39 cellular contexts compared by ENCODE assay signal in genomic region chr3:82761858-82762257, GRCh38.
"Had no signal": no experiment of that assay in that cellular context is flagged by ENCODE, and none has a peak within 500 bp of the region (broad histone marks: within the 10 kb centered on the region; RNA-seq: fewer than 3 reads in every experiment).

No MANE protein-coding gene starts in this region.

- FAIRE-seq: astrocyte, bronchial epithelial cell, colon had no signal

- H3K27ac ChIP-seq: adrenal gland, ascending aorta, brain microvascular endothelial cell, breast epithelium, cardiac muscle cell had no signal

- DNase-seq: activated effector memory CD4-positive, alpha-beta T cell treated with anti-CD3 and anti-CD28 coated beads, Interleukin-2, amount 50 U/mL, for 16 hours; activated effector memory CD4-positive, alpha-beta T cell treated with Interleukin-2 at 50 U/mL for 16 hours; activated gamma-delta T cell; activated gamma-delta T cell treated with Interleukin-2 at 50 U/mL for 16 hours; activated naive CD4-positive, alpha-beta T cell; activated naive CD4-positive, alpha-beta T cell treated with anti-CD3 and anti-CD28 coated beads for 36 hours; activated naive CD4-positive, alpha-beta T cell treated with anti-CD3 and anti-CD28 coated beads, Interleukin-2, amount 10 ng/mL, durations not matched to agents 7 days and 5 days; activated naive CD4-positive, alpha-beta T cell treated with anti-CD3 and anti-CD28 coated beads, Interleukin-2, amount 50 U/mL, for 16 hours; activated naive CD4-positive, alpha-beta T cell treated with Interleukin-2 at 50 U/mL for 16 hours; activated naive CD8-positive, alpha-beta T cell treated with anti-CD3 and anti-CD28 coated beads for 36 hours; activated naive CD8-positive, alpha-beta T cell treated with anti-CD3 and anti-CD28 coated beads, Interleukin-2, amount 10 ng/mL, durations not matched to agents 7 days and 5 days; activated naive CD8-positive, alpha-beta T cell treated with anti-CD3 and anti-CD28 coated beads, Interleukin-2, amount 50 U/mL, for 24 hours; activated T-cell treated with anti-CD3 and anti-CD28 coated beads, Interleukin-2, amount 50 U/mL, for 24 hours; activated T-cell treated with anti-CD3 and anti-CD28 coated beads, Interleukin-2, amount 50 U/mL, for 4 hours; activated T-cell treated with anti-CD3 and anti-CD28 coated beads, Interleukin-2, amount 50 U/mL, for 48 hours; activated T-cell treated with anti-CD3 and anti-CD28 coated beads, Interleukin-2, amount 50 U/mL, for 72 hours; adrenal gland; amniotic stem cell; amygdala; anterior cingulate cortex; aorta; brain microvascular endothelial cell; caudate nucleus; central memory CD4-positive, alpha-beta T cell; cerebellar nuclear complex had no signal

- H3K4me3 ChIP-seq: adrenal gland, ascending aorta, breast epithelium, cardiac muscle cell had no signal

- H3K27me3 Mint-ChIP-seq: activated naive CD4-positive, alpha-beta T cell treated with anti-CD3 and anti-CD28 coated beads, Interleukin-2, amount 10 ng/mL, durations not matched to agents 7 days and 5 days; activated naive CD4-positive, alpha-beta T cell treated with anti-CD3 and anti-CD28 coated beads, Interleukin-2, amount 50 U/mL, for 24 hours; activated naive CD8-positive, alpha-beta T cell; activated naive CD8-positive, alpha-beta T cell treated with anti-CD3 and anti-CD28 coated beads for 36 hours; activated naive CD8-positive, alpha-beta T cell treated with anti-CD3 and anti-CD28 coated beads, Interleukin-2, amount 10 ng/mL, durations not matched to agents 7 days and 5 days; activated naive CD8-positive, alpha-beta T cell treated with anti-CD3 and anti-CD28 coated beads, Interleukin-2, amount 50 U/mL, for 24 hours; activated T-cell treated with anti-CD3 and anti-CD28 coated beads, Interleukin-2, amount 50 U/mL, for 24 hours; activated T-helper 17 cell treated with anti-CD3 and anti-CD28 coated beads, Interleukin-2, amount 50 U/mL, for 72 hours; brain; central memory CD8-positive, alpha-beta T cell had no signal

- H3K36me3 ChIP-seq: adrenal gland, ascending aorta, brain microvascular endothelial cell, breast epithelium, cardiac muscle cell had no signal

- H3K36me3 Mint-ChIP-seq: activated naive CD4-positive, alpha-beta T cell treated with anti-CD3 and anti-CD28 coated beads, Interleukin-2, amount 10 ng/mL, durations not matched to agents 7 days and 5 days; activated naive CD4-positive, alpha-beta T cell treated with anti-CD3 and anti-CD28 coated beads, Interleukin-2, amount 50 U/mL, for 24 hours; activated naive CD4-positive, alpha-beta T cell treated with anti-CD3 and anti-CD28 coated beads, Interleukin-2, amount 50 U/mL, for 72 hours; activated naive CD8-positive, alpha-beta T cell; activated naive CD8-positive, alpha-beta T cell treated with anti-CD3 and anti-CD28 coated beads for 36 hours; activated naive CD8-positive, alpha-beta T cell treated with anti-CD3 and anti-CD28 coated beads, Interleukin-2, amount 10 ng/mL, durations not matched to agents 7 days and 5 days; brain had no signal

- H3K4me3 Mint-ChIP-seq: activated naive CD4-positive, alpha-beta T cell treated with anti-CD3 and anti-CD28 coated beads for 36 hours; activated naive CD4-positive, alpha-beta T cell treated with anti-CD3 and anti-CD28 coated beads, Interleukin-2, amount 10 ng/mL, durations not matched to agents 7 days and 5 days; activated naive CD4-positive, alpha-beta T cell treated with anti-CD3 and anti-CD28 coated beads, Interleukin-2, amount 50 U/mL, for 24 hours; activated naive CD8-positive, alpha-beta T cell; activated naive CD8-positive, alpha-beta T cell treated with anti-CD3 and anti-CD28 coated beads for 36 hours; activated naive CD8-positive, alpha-beta T cell treated with anti-CD3 and anti-CD28 coated beads, Interleukin-2, amount 10 ng/mL, durations not matched to agents 7 days and 5 days; activated naive CD8-positive, alpha-beta T cell treated with anti-CD3 and anti-CD28 coated beads, Interleukin-2, amount 50 U/mL, for 24 hours; activated T-cell treated with anti-CD3 and anti-CD28 coated beads, Interleukin-2, amount 50 U/mL, for 24 hours; activated T-cell treated with anti-CD3 and anti-CD28 coated beads, Interleukin-2, amount 50 U/mL, for 4 hours; activated T-cell treated with anti-CD3 and anti-CD28 coated beads, Interleukin-2, amount 50 U/mL, for 72 hours; activated T-helper 1 cell treated with anti-CD3 and anti-CD28 coated beads, Interleukin-12 subunit alpha, Interleukin-12 subunit beta, Interleukin-2, Interleukin-4 antibody, amounts not matched to agents 30 ng/mL and 10 ng/mL and 1 ng/mL, durations not matched to agents 14 hours and 24 hours and 36 hours; activated T-helper 17 cell treated with anti-CD3 and anti-CD28 coated beads, Interleukin-2, amount 50 U/mL, for 72 hours; brain; central memory CD8-positive, alpha-beta T cell had no signal

- H3K4me1 ChIP-seq: adrenal gland, ascending aorta, breast epithelium had no signal

- H3K27me3 ChIP-seq: adrenal gland, ascending aorta, brain microvascular endothelial cell, breast epithelium, cardiac muscle cell had no signal

- H3K9me3 Mint-ChIP-seq: activated naive CD4-positive, alpha-beta T cell treated with anti-CD3 and anti-CD28 coated beads, Interleukin-2, amount 50 U/mL, for 24 hours; activated naive CD8-positive, alpha-beta T cell treated with anti-CD3 and anti-CD28 coated beads, Interleukin-2, amount 10 ng/mL, durations not matched to agents 7 days and 5 days; activated naive CD8-positive, alpha-beta T cell treated with anti-CD3 and anti-CD28 coated beads, Interleukin-2, amount 50 U/mL, for 24 hours had no signal

- H3K27ac Mint-ChIP-seq: activated naive CD4-positive, alpha-beta T cell treated with anti-CD3 and anti-CD28 coated beads for 36 hours; activated naive CD4-positive, alpha-beta T cell treated with anti-CD3 and anti-CD28 coated beads, Interleukin-2, amount 10 ng/mL, durations not matched to agents 7 days and 5 days; activated naive CD4-positive, alpha-beta T cell treated with anti-CD3 and anti-CD28 coated beads, Interleukin-2, amount 50 U/mL, for 24 hours; activated naive CD4-positive, alpha-beta T cell treated with anti-CD3 and anti-CD28 coated beads, Interleukin-2, amount 50 U/mL, for 72 hours; activated naive CD8-positive, alpha-beta T cell; activated naive CD8-positive, alpha-beta T cell treated with anti-CD3 and anti-CD28 coated beads for 36 hours; activated naive CD8-positive, alpha-beta T cell treated with anti-CD3 and anti-CD28 coated beads, Interleukin-2, amount 10 ng/mL, durations not matched to agents 7 days and 5 days; activated naive CD8-positive, alpha-beta T cell treated with anti-CD3 and anti-CD28 coated beads, Interleukin-2, amount 50 U/mL, for 24 hours; activated T-cell treated with anti-CD3 and anti-CD28 coated beads, Interleukin-2, amount 50 U/mL, for 24 hours; activated T-cell treated with anti-CD3 and anti-CD28 coated beads, Interleukin-2, amount 50 U/mL, for 72 hours; activated T-helper 1 cell treated with anti-CD3 and anti-CD28 coated beads, Interleukin-12 subunit alpha, Interleukin-12 subunit beta, Interleukin-2, Interleukin-4 antibody, amounts not matched to agents 30 ng/mL and 10 ng/mL and 1 ng/mL, durations not matched to agents 14 hours and 24 hours and 36 hours; activated T-helper 17 cell treated with anti-CD3 and anti-CD28 coated beads, Interleukin-2, amount 50 U/mL, for 72 hours; activated T-helper 2 cell treated with anti-CD3 and anti-CD28 coated beads, Interferon-gamma antibody, Interleukin-2, Interleukin-4, amounts not matched to agents 10 μg/mL and 5 μg/mL and 100 μg/mL, durations not matched to agents 14 hours and 24 hours and 36 hours; brain had no signal

- ATAC-seq: activated naive CD4-positive, alpha-beta T cell treated with anti-CD3 and anti-CD28 coated beads, Interleukin-2, amount 50 U/mL, for 72 hours; activated naive CD8-positive, alpha-beta T cell treated with anti-CD3 and anti-CD28 coated beads, Interleukin-2, amount 50 U/mL, for 24 hours; activated T-cell treated with anti-CD3 and anti-CD28 coated beads, Interleukin-2, amount 50 U/mL, for 4 hours; activated T-cell treated with anti-CD3 and anti-CD28 coated beads, Interleukin-2, amount 50 U/mL, for 72 hours; activated T-helper 17 cell treated with anti-CD3 and anti-CD28 coated beads, Interleukin-2, amount 50 U/mL, for 72 hours had no signal

- H3K4me1 Mint-ChIP-seq: activated naive CD4-positive, alpha-beta T cell treated with anti-CD3 and anti-CD28 coated beads, Interleukin-2, amount 10 ng/mL, durations not matched to agents 7 days and 5 days; activated naive CD4-positive, alpha-beta T cell treated with anti-CD3 and anti-CD28 coated beads, Interleukin-2, amount 50 U/mL, for 24 hours; activated naive CD8-positive, alpha-beta T cell treated with anti-CD3 and anti-CD28 coated beads for 36 hours; activated naive CD8-positive, alpha-beta T cell treated with anti-CD3 and anti-CD28 coated beads, Interleukin-2, amount 10 ng/mL, durations not matched to agents 7 days and 5 days; activated naive CD8-positive, alpha-beta T cell treated with anti-CD3 and anti-CD28 coated beads, Interleukin-2, amount 50 U/mL, for 24 hours; activated T-helper 17 cell treated with anti-CD3 and anti-CD28 coated beads, Interleukin-2, amount 50 U/mL, for 72 hours; brain; central memory CD8-positive, alpha-beta T cell had no signal

- H3K9me3 ChIP-seq: adrenal gland, ascending aorta, breast epithelium had no signal
